Comparison of ENCODE assay signal across 28 cellular contexts in genomic region chr3:185754920-185755319, GRCh38.
"Had no signal": no experiment of that assay in that cellular context is flagged by ENCODE, and none has a peak within 500 bp of the region (broad histone marks: within the 10 kb centered on the region; RNA-seq: fewer than 3 reads in every experiment).

No MANE protein-coding gene starts in this region.

- H3K27ac ChIP-seq: breast epithelium, esophagus squamous epithelium, gastroesophageal sphincter, ovary, psoas muscle, right atrium auricular region, thyroid gland, VCaP had no signal

- H3K36me3 Mint-ChIP-seq: natural killer cell had no signal

- H3K4me1 ChIP-seq: breast epithelium, gastroesophageal sphincter, thyroid gland had no signal

- DNase-seq: activated CD4-positive, CD25-positive, alpha-beta regulatory T cell treated with anti-CD3 and anti-CD28 coated beads, Interleukin-2, amount 50 U/mL, for 72 hours; activated CD8-positive, alpha-beta memory T cell treated with anti-CD3 and anti-CD28 coated beads, Interleukin-2, amount 50 U/mL, for 4 hours; activated naive CD4-positive, alpha-beta T cell; activated T-cell treated with anti-CD3 and anti-CD28 coated beads, Interleukin-2, amount 50 U/mL, for 24 hours; amniotic stem cell; effector memory CD8-positive, alpha-beta T cell; esophagus squamous epithelium; head of caudate nucleus; hypothalamus; immature natural killer cell; natural killer cell; ovary; psoas muscle; stimulated activated CD4-positive, alpha-beta T cell treated with anti-CD3 and anti-CD28 coated beads, Interleukin-4, amount 100 ng/mL, for 24 hours; substantia nigra; thyroid gland had no signal

- H3K27ac Mint-ChIP-seq: activated naive CD8-positive, alpha-beta T cell; activated T-cell treated with anti-CD3 and anti-CD28 coated beads, Interleukin-2, amount 50 U/mL, for 24 hours; activated T-helper 17 cell treated with anti-CD3 and anti-CD28 coated beads, Interleukin-2, amount 50 U/mL, for 72 hours; effector memory CD8-positive, alpha-beta T cell; immature natural killer cell; mesothelial cell of epicardium; natural killer cell; stimulated activated naive CD8-positive, alpha-beta T cell treated with anti-CD3 and anti-CD28 coated beads, Interleukin-15, Interleukin-2, amounts not matched to agents 100 ng/mL and 50 ng/mL, for 24 hours had no signal

- H3K36me3 ChIP-seq: breast epithelium, esophagus squamous epithelium, gastroesophageal sphincter, ovary, right atrium auricular region, thyroid gland had no signal

- H3K4me3 Mint-ChIP-seq: activated naive CD8-positive, alpha-beta T cell; activated T-cell treated with anti-CD3 and anti-CD28 coated beads, Interleukin-2, amount 50 U/mL, for 24 hours; activated T-helper 17 cell treated with anti-CD3 and anti-CD28 coated beads, Interleukin-2, amount 50 U/mL, for 72 hours; central memory CD8-positive, alpha-beta T cell; effector memory CD8-positive, alpha-beta T cell; immature natural killer cell; mesothelial cell of epicardium; natural killer cell; stimulated activated naive CD8-positive, alpha-beta T cell treated with anti-CD3 and anti-CD28 coated beads, Interleukin-15, Interleukin-2, amounts not matched to agents 100 ng/mL and 50 ng/mL, for 24 hours had no signal

- ATAC-seq: activated T-helper 17 cell treated with anti-CD3 and anti-CD28 coated beads, Interleukin-2, amount 50 U/mL, for 72 hours; effector memory CD8-positive, alpha-beta T cell; gastroesophageal sphincter; left lobe of liver; natural killer cell; psoas muscle had no signal

- H3K4me1 Mint-ChIP-seq: activated T-helper 17 cell treated with anti-CD3 and anti-CD28 coated beads, Interleukin-2, amount 50 U/mL, for 72 hours; central memory CD8-positive, alpha-beta T cell; immature natural killer cell had no signal

- H3K4me3 ChIP-seq: breast epithelium, esophagus squamous epithelium, gastroesophageal sphincter, lung, ovary, psoas muscle, right atrium auricular region, thyroid gland had no signal

- H3K27me3 Mint-ChIP-seq: activated naive CD8-positive, alpha-beta T cell had no signal

- H3K27me3 ChIP-seq: breast epithelium, esophagus squamous epithelium, gastroesophageal sphincter, ovary, right atrium auricular region, thyroid gland had no signal

- FAIRE-seq: colon had no signal

- H3K9me3 ChIP-seq: esophagus squamous epithelium, right atrium auricular region, thyroid gland had no signal
